ENCODE assay signal across 1 cellular context in the genomic region with DNA sequence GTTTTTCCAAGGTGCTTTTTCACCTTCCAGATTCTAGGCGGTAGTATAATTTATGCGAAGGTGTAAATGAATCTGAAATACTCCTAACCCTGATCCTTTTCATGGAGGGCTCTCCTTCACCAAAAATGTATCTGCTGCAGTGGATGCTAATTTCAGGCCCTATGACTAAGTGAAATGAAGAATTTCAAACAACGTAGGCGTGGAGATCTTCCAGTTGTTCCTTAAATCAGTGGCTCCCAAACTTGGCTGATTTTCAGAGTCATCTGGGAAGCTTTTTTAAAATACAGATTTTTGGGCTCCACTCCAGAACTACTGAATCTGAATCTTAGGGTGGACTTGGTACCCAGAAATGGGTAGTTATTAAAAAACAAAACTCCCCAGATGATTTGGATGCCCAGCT.
TF ChIP-seq lines count a peak whose summit lies in the region.

No MANE protein-coding gene starts in this region.

TF ChIP-seq in GM23338, 12 proteins besides CTCF, POLR2A, EP300 and RAD21:
- TF ChIP-seq EZH2phosphoT487 (IDR thresholded peaks at IDR 0.05; ENCODE audit: unreplicated experiment) (no peak), EZH2 (IDR thresholded peaks at IDR 0.05; ENCODE audit: low read depth, unreplicated experiment) (no peak), STAT1 (IDR thresholded peaks at IDR 0.05; ENCODE audit: unreplicated experiment) (no peak), ZNF114 (CRISPR knock-in tag; IDR thresholded peaks at IDR 0.05) (no peak), ZNF331 (CRISPR knock-in tag; IDR thresholded peaks at IDR 0.05; ENCODE audit: low read depth) (no peak), NANOG (IDR thresholded peaks at IDR 0.05; ENCODE audit: borderline replicate concordance) (no peak), CREB1 (CRISPR knock-in tag; IDR thresholded peaks at IDR 0.05; ENCODE audit: low read depth) (no peak), JUNB (IDR thresholded peaks at IDR 0.05; ENCODE audit: unreplicated experiment) (no peak), POLR2AphosphoS5 (IDR thresholded peaks at IDR 0.05; ENCODE audit: low read depth) (no peak)
- TF ChIP-seq, protein P1, sequence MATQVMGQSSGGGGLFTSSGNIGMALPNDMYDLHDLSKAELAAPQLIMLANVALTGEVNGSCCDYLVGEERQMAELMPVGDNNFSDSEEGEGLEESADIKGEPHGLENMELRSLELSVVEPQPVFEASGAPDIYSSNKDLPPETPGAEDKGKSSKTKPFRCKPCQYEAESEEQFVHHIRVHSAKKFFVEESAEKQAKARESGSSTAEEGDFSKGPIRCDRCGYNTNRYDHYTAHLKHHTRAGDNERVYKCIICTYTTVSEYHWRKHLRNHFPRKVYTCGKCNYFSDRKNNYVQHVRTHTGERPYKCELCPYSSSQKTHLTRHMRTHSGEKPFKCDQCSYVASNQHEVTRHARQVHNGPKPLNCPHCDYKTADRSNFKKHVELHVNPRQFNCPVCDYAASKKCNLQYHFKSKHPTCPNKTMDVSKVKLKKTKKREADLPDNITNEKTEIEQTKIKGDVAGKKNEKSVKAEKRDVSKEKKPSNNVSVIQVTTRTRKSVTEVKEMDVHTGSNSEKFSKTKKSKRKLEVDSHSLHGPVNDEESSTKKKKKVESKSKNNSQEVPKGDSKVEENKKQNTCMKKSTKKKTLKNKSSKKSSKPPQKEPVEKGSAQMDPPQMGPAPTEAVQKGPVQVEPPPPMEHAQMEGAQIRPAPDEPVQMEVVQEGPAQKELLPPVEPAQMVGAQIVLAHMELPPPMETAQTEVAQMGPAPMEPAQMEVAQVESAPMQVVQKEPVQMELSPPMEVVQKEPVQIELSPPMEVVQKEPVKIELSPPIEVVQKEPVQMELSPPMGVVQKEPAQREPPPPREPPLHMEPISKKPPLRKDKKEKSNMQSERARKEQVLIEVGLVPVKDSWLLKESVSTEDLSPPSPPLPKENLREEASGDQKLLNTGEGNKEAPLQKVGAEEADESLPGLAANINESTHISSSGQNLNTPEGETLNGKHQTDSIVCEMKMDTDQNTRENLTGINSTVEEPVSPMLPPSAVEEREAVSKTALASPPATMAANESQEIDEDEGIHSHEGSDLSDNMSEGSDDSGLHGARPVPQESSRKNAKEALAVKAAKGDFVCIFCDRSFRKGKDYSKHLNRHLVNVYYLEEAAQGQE (IDR thresholded peaks at IDR 0.05; ENCODE audit: unreplicated experiment): no peak
- TF ChIP-seq, protein P2, sequence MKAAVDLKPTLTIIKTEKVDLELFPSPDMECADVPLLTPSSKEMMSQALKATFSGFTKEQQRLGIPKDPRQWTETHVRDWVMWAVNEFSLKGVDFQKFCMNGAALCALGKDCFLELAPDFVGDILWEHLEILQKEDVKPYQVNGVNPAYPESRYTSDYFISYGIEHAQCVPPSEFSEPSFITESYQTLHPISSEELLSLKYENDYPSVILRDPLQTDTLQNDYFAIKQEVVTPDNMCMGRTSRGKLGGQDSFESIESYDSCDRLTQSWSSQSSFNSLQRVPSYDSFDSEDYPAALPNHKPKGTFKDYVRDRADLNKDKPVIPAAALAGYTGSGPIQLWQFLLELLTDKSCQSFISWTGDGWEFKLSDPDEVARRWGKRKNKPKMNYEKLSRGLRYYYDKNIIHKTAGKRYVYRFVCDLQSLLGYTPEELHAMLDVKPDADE (IDR thresholded peaks at IDR 0.05): no peak
- TF ChIP-seq, protein P3, sequence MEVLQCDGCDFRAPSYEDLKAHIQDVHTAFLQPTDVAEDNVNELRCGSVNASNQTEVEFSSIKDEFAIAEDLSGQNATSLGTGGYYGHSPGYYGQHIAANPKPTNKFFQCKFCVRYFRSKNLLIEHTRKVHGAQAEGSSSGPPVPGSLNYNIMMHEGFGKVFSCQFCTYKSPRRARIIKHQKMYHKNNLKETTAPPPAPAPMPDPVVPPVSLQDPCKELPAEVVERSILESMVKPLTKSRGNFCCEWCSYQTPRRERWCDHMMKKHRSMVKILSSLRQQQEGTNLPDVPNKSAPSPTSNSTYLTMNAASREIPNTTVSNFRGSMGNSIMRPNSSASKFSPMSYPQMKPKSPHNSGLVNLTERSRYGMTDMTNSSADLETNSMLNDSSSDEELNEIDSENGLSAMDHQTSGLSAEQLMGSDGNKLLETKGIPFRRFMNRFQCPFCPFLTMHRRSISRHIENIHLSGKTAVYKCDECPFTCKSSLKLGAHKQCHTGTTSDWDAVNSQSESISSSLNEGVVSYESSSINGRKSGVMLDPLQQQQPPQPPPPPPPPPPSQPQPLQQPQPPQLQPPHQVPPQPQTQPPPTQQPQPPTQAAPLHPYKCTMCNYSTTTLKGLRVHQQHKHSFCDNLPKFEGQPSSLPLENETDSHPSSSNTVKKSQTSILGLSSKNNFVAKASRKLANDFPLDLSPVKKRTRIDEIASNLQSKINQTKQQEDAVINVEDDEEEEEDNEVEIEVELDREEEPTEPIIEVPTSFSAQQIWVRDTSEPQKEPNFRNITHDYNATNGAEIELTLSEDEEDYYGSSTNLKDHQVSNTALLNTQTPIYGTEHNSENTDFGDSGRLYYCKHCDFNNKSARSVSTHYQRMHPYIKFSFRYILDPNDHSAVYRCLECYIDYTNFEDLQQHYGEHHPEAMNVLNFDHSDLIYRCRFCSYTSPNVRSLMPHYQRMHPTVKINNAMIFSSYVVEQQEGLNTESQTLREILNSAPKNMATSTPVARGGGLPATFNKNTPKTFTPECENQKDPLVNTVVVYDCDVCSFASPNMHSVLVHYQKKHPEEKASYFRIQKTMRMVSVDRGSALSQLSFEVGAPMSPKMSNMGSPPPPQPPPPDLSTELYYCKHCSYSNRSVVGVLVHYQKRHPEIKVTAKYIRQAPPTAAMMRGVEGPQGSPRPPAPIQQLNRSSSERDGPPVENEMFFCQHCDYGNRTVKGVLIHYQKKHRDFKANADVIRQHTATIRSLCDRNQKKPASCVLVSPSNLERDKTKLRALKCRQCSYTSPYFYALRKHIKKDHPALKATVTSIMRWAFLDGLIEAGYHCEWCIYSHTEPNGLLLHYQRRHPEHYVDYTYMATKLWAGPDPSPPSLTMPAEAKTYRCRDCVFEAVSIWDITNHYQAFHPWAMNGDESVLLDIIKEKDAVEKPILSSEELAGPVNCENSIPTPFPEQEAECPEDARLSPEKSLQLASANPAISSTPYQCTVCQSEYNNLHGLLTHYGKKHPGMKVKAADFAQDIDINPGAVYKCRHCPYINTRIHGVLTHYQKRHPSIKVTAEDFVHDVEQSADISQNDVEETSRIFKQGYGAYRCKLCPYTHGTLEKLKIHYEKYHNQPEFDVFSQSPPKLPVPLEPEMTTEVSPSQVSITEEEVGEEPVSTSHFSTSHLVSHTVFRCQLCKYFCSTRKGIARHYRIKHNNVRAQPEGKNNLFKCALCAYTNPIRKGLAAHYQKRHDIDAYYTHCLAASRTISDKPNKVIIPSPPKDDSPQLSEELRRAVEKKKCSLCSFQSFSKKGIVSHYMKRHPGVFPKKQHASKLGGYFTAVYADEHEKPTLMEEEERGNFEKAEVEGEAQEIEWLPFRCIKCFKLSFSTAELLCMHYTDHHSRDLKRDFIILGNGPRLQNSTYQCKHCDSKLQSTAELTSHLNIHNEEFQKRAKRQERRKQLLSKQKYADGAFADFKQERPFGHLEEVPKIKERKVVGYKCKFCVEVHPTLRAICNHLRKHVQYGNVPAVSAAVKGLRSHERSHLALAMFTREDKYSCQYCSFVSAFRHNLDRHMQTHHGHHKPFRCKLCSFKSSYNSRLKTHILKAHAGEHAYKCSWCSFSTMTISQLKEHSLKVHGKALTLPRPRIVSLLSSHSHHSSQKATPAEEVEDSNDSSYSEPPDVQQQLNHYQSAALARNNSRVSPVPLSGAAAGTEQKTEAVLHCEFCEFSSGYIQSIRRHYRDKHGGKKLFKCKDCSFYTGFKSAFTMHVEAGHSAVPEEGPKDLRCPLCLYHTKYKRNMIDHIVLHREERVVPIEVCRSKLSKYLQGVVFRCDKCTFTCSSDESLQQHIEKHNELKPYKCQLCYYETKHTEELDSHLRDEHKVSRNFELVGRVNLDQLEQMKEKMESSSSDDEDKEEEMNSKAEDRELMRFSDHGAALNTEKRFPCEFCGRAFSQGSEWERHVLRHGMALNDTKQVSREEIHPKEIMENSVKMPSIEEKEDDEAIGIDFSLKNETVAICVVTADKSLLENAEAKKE (CRISPR knock-in tag; IDR thresholded peaks at IDR 0.05): no peak
